Comparison of ENCODE assay signal across 8 cellular contexts in genomic region chr10:28177944-28178637, GRCh38.
DNase-seq lines count a peak whose midpoint lies in the region; ATAC-seq and TF ChIP-seq lines count a peak whose summit lies in the region.

No MANE protein-coding gene starts in this region.

- H3K36me3 ChIP-seq in GM23248 (ENCODE audit: low read depth) (no peaks in the 10 kb centered on the region), RWPE2 (ENCODE audit: low read depth) (no peaks in the 10 kb centered on the region), stomach (no peaks in the 10 kb centered on the region), mesendoderm (ENCODE audit: control insufficient read depth, insufficient read depth, low read length) (no peaks in the 10 kb centered on the region)

- DNase-seq in ELR (ENCODE audit: low read depth), result peak; percentile 50
- peak; percentile 45 for DNase-seq in GM23248
- DNase-seq in RWPE2 (ENCODE audit: low spot score), result no peak
- DNase-seq in fibroblast of pulmonary artery (ENCODE audit: low read depth), result peak; percentile 6
- no peak for DNase-seq in stomach
- DNase-seq in mesendoderm, result no peak
- no peak for DNase-seq in SKM-1 treated with dmso at 0.1 percent for 144 hours (lab: John Stamatoyannopoulos, UW; ENCODE audit: unreplicated experiment)

- no peak overlapping the region for H4K8ac ChIP-seq in mesendoderm (ENCODE audit: low read depth, low read length)

- no peaks in the 10 kb centered on the region for H4K20me1 ChIP-seq in GM23248 (ENCODE audit: insufficient read depth)

- no peak overlapping the region for H3K4ac ChIP-seq in mesendoderm (ENCODE audit: low read depth, low read length)

- no peak for TF ChIP-seq POLR2A in stomach (IDR thresholded peaks at IDR 0.05)
- TF ChIP-seq POLR2A in GM18505 (IDR thresholded peaks at IDR 0.05; ENCODE audit: borderline replicate concordance, extremely low read depth, insufficient read depth, insufficient read length), result no peak

- H3K9me3 ChIP-seq in GM23248 (ENCODE audit: low read depth) (no peaks in the 10 kb centered on the region), RWPE2 (ENCODE audit: severe bottlenecking) (no peaks in the 10 kb centered on the region), stomach (no peaks in the 10 kb centered on the region)

- H3K9ac ChIP-seq in GM23248 (0 out of 2 replicates have a peak overlapping the region, but pooled peaks have one; percentile 25), mesendoderm (ENCODE audit: low read length) (no peak overlapping the region)

- no peak overlapping the region for H4K5ac ChIP-seq in mesendoderm (ENCODE audit: low read length)

- no peaks in the 10 kb centered on the region for H3F3A ChIP-seq in GM23248 (ENCODE audit: insufficient read depth)

- no peak overlapping the region for H3K27ac ChIP-seq in GM23248
- H3K27ac ChIP-seq in RWPE2 (ENCODE audit: poor library complexity, severe bottlenecking), result no peak overlapping the region
- peak overlapping the region in 3 of 5 donors; percentile 47 to 73 (median 53) for H3K27ac ChIP-seq in stomach
- H3K27ac ChIP-seq in mesendoderm (ENCODE audit: low read depth, low read length), result no peak overlapping the region

- H3K79me2 ChIP-seq in GM23248 (ENCODE audit: insufficient read depth) (no peaks in the 10 kb centered on the region), mesendoderm (ENCODE audit: control insufficient read depth, insufficient read depth, low read length) (no peaks in the 10 kb centered on the region)

- in situ Hi-C loops in GM23248 (cut with MboI), result no loop called here

- intact Hi-C loops in stomach (cut with DNase I; ENCODE audit: low total_unique reads), result loop anchor here (5.0 kb wide), 1 partner anchor 436 kb away; no protein-coding TSS in a partner anchor

- ATAC-seq in RWPE2 (ENCODE audit: low read depth) (no peak), GM18505 (IDR thresholded peaks at IDR 0.05; ENCODE audit: unreplicated experiment) (no peak)

- no peak for TF ChIP-seq EP300 in stomach (IDR thresholded peaks at IDR 0.05)

- H2BK5ac ChIP-seq in mesendoderm (ENCODE audit: low read length), result no peak overlapping the region

- H3K4me2 ChIP-seq in GM23248 (ENCODE audit: unreplicated experiment), result peak overlapping the region; percentile 66
- no peak overlapping the region for H3K4me2 ChIP-seq in mesendoderm (ENCODE audit: low read length)

- H2BK120ac ChIP-seq in mesendoderm (ENCODE audit: low read depth, low read length), result no peak overlapping the region

- H3K4me3 ChIP-seq in GM23248 (peak overlapping the region; percentile 50), RWPE2 (ENCODE audit: severe bottlenecking) (peak overlapping the region; percentile 16), fibroblast of pulmonary artery (replicated peaks; ENCODE audit: low read depth, low read length) (no peak overlapping the region), stomach (peak overlapping the region; percentile 6 to 24 (median 18)), mesendoderm (ENCODE audit: low read length) (no peak overlapping the region)

- H2BK15ac ChIP-seq in mesendoderm (replicated peaks; ENCODE audit: low read depth), result no peak overlapping the region

- no peak for TF ChIP-seq CTCF in RWPE2 (IDR thresholded peaks at IDR 0.05; ENCODE audit: poor library complexity, severe bottlenecking)
- no peak for TF ChIP-seq CTCF in fibroblast of pulmonary artery (IDR thresholded peaks at IDR 0.05; ENCODE audit: low read length, missing control alignments)
- TF ChIP-seq CTCF in stomach (IDR thresholded peaks at IDR 0.05), result no peak

- H3K9me2 ChIP-seq in GM23248 (ENCODE audit: insufficient read depth), result no peaks in the 10 kb centered on the region

- H3K18ac ChIP-seq in mesendoderm (ENCODE audit: low read length), result no peak overlapping the region

- no peaks in the 10 kb centered on the region for H3K79me1 ChIP-seq in mesendoderm (ENCODE audit: low read length)

- H2AFZ ChIP-seq in GM23248, result peak overlapping the region; percentile 84

- whole genome bisulfite sequencing in GM23248 (ENCODE audit: low coverage in 1 of 2, low lambda C conversion rate in 2 of 2, missing lambda C conversion rate in 2 of 2), 2 experiments, result 90 to 97% methylated on average over 4 of the region's 4 CpGs
- 63 to 84% (median 75%) methylated on average over 4 of the region's 4 CpGs for WGBS in stomach, 5 donors
- WGBS in mesendoderm (ENCODE audit: extremely low coverage, insufficient coverage, low lambda C conversion rate), result no CpG with 5 or more reads among the region's 4 CpGs

- no peak overlapping the region for H2AK5ac ChIP-seq in mesendoderm (ENCODE audit: low read length)

- H3K27me3 ChIP-seq in GM23248 (replicated peaks; ENCODE audit: insufficient read depth) (no peaks in the 10 kb centered on the region), RWPE2 (ENCODE audit: insufficient read depth, poor library complexity, severe bottlenecking) (no peaks in the 10 kb centered on the region), stomach (no peaks in the 10 kb centered on the region), mesendoderm (ENCODE audit: insufficient read depth, low read length, poor library complexity) (no peaks in the 10 kb centered on the region)

- no peak overlapping the region for H3K56ac ChIP-seq in mesendoderm (ENCODE audit: low read length)

- H3K4me1 ChIP-seq in GM23248 (ENCODE audit: insufficient read depth) (peaks cover 12% of the 10 kb centered on the region), RWPE2 (ENCODE audit: insufficient read depth, poor library complexity, severe bottlenecking) (peaks cover 8% of the 10 kb centered on the region), stomach (peaks cover 0 to 25% (median 16%) of the 10 kb centered on the region in 4 donors), mesendoderm (ENCODE audit: control insufficient read depth, low read depth, low read length) (no peaks in the 10 kb centered on the region)

- no peak overlapping the region for H3K23ac ChIP-seq in mesendoderm (ENCODE audit: low read length)

Comparison
In these comparisons a context has a peak if more than half of its experiments do, and no peak if none do; other contexts are left out.
1. DNase-seq: peak in ELR (single experiment), GM23248 (single experiment) and fibroblast of pulmonary artery (single experiment); none in RWPE2 (single experiment), stomach (single experiment), mesendoderm (single experiment) and SKM-1 treated with dmso at 0.1 percent for 144 hours (single experiment).
2. H3K27ac ChIP-seq: peak in stomach (3 of 5); none in GM23248 (single experiment), RWPE2 (single experiment) and mesendoderm (single experiment).
3. H3K4me3 ChIP-seq: peak in GM23248 (single experiment), RWPE2 (single experiment) and stomach (4 of 4); none in fibroblast of pulmonary artery (single experiment) and mesendoderm (single experiment).